Comparison of ENCODE assay signal across 33 cellular contexts in genomic region chr2:31362581-31362980, GRCh38. TPM values are rescaled to one million over a fixed set of nuclear protein-coding genes. Genes with fewer than 3 reads are reported as not detected.
DNase-seq lines count a peak whose midpoint lies in the region; TF ChIP-seq lines count a peak whose summit lies in the region.
"Had no signal": no experiment of that assay in that cellular context is flagged by ENCODE, and none has a peak within 500 bp of the region (broad histone marks: within the 10 kb centered on the region; RNA-seq: fewer than 3 reads in every experiment).

No MANE protein-coding gene starts in this region.

- 96% methylated on average over 5 of the region's 5 CpGs for WGBS in esophagus muscularis mucosa

- no peaks in the 10 kb centered on the region for H3K4me1 Mint-ChIP-seq in T-helper 2 cell treated with Interferon-gamma antibody and Interleukin-4, amounts not matched to agents 5 μg/mL and 100 μg/mL, for 36 hours (ENCODE audit: low read depth)
- H3K4me1 Mint-ChIP-seq: B cell; CD14-positive monocyte; CD4-positive, alpha-beta memory T cell; CD4-positive, CD25-positive, alpha-beta regulatory T cell; CD8-positive, alpha-beta memory T cell had no signal

- no peaks in the 10 kb centered on the region for H3K4me1 ChIP-seq in esophagus muscularis mucosa
- peaks cover 4% of the 10 kb centered on the region for H3K4me1 ChIP-seq in osteoblast (ENCODE audit: insufficient read depth, low read length)
- H3K4me1 ChIP-seq: BE2C; BLaER1; BLaER1 treated with 17β-estradiol and CSF1 and Interleukin-3, amounts not matched to agents 10 nM and 100 nM had no signal

- DNase-seq in T-helper 2 cell treated with Interferon-gamma antibody and Interleukin-4, amounts not matched to agents 5 μg/mL and 100 μg/mL, for 36 hours (ENCODE audit: low spot score): peak; percentile 2
- DNase-seq in T-helper 2 cell (no peak), esophagus muscularis mucosa (ENCODE audit: extremely low spot score) (peak; percentile 66), osteoblast (ENCODE audit: insufficient read length, low spot score, missing footprints) (peak; percentile 51), retina (no peak), medulla oblongata (ENCODE audit: extremely low spot score) (no peak)
- DNase-seq: 8988T; ACHN; AML-193; BE2C; C1 segment of cervical spinal cord; Caco-2; Calu3; CD4-positive, alpha-beta memory T cell; CD4-positive, alpha-beta T cell; CD4-positive, CD25-positive, alpha-beta regulatory T cell; CD8-positive, alpha-beta memory T cell; CD8-positive, alpha-beta T cell; COR-L47; DMS 273 treated with DMSO at 0.1 percent for 48 hours; DMS153; DMS53; DMS79; DMS79 treated with DMSO at 0.1 percent for 48 hours; DND-41; EL had no signal

- no peaks in the 10 kb centered on the region for H3K79me2 ChIP-seq in osteoblast (ENCODE audit: insufficient read depth, low read length)

- H3K27ac Mint-ChIP-seq in T-helper 2 cell treated with Interferon-gamma antibody and Interleukin-4, amounts not matched to agents 5 μg/mL and 100 μg/mL, for 36 hours: no peak overlapping the region
- H3K27ac Mint-ChIP-seq: B cell; CD14-positive monocyte; CD4-positive, alpha-beta memory T cell; CD4-positive, alpha-beta T cell; CD4-positive, CD25-positive, alpha-beta regulatory T cell; CD8-positive, alpha-beta memory T cell; CD8-positive, alpha-beta T cell had no signal

- no peaks in the 10 kb centered on the region for H3K9me3 ChIP-seq in esophagus muscularis mucosa
- no peaks in the 10 kb centered on the region for H3K9me3 ChIP-seq in osteoblast (ENCODE audit: low read depth, low read length)
- H3K9me3 ChIP-seq: A549; BE2C; BLaER1; BLaER1 treated with 17β-estradiol and CSF1 and Interleukin-3, amounts not matched to agents 10 nM and 100 nM; Caco-2 had no signal

- H3K4me2 ChIP-seq in osteoblast (ENCODE audit: insufficient read depth, low read length): no peak overlapping the region
- H3K4me2 ChIP-seq: A549; BLaER1; BLaER1 treated with 17β-estradiol and CSF1 and Interleukin-3, amounts not matched to agents 10 nM and 100 nM had no signal

- intact Hi-C loops in esophagus muscularis mucosa (cut with DNase I): no loop called here

- peaks cover 31% of the 10 kb centered on the region for H3K27me3 Mint-ChIP-seq in T-helper 2 cell treated with Interferon-gamma antibody and Interleukin-4, amounts not matched to agents 5 μg/mL and 100 μg/mL, for 36 hours (ENCODE audit: low read depth)

- H3K4me3 ChIP-seq in esophagus muscularis mucosa: no peak overlapping the region
- H3K4me3 ChIP-seq in osteoblast (ENCODE audit: insufficient read depth, low read length): no peak overlapping the region
- H3K4me3 ChIP-seq: A549; BLaER1; BLaER1 treated with 17β-estradiol and CSF1 and Interleukin-3, amounts not matched to agents 10 nM and 100 nM had no signal

- H3K36me3 Mint-ChIP-seq in T-helper 2 cell treated with Interferon-gamma antibody and Interleukin-4, amounts not matched to agents 5 μg/mL and 100 μg/mL, for 36 hours (ENCODE audit: low read depth): no peaks in the 10 kb centered on the region
- H3K36me3 Mint-ChIP-seq: CD14-positive monocyte; CD4-positive, alpha-beta memory T cell; CD4-positive, CD25-positive, alpha-beta regulatory T cell; CD8-positive, alpha-beta memory T cell; CD8-positive, alpha-beta T cell had no signal

- H3K4me3 Mint-ChIP-seq in T-helper 2 cell treated with Interferon-gamma antibody and Interleukin-4, amounts not matched to agents 5 μg/mL and 100 μg/mL, for 36 hours: no peak overlapping the region
- H3K4me3 Mint-ChIP-seq: B cell; CD14-positive monocyte; CD4-positive, alpha-beta memory T cell; CD4-positive, alpha-beta T cell; CD4-positive, CD25-positive, alpha-beta regulatory T cell; CD8-positive, alpha-beta memory T cell; CD8-positive, alpha-beta T cell had no signal

- H2AFZ ChIP-seq in osteoblast (ENCODE audit: low read length): no peak overlapping the region

- H3K9me3 Mint-ChIP-seq in T-helper 2 cell treated with Interferon-gamma antibody and Interleukin-4, amounts not matched to agents 5 μg/mL and 100 μg/mL, for 36 hours: no peaks in the 10 kb centered on the region
- H3K9me3 Mint-ChIP-seq: CD14-positive monocyte; CD4-positive, alpha-beta T cell; CD8-positive, alpha-beta memory T cell; CD8-positive, alpha-beta T cell had no signal

- H3K27me3 ChIP-seq in esophagus muscularis mucosa: no peaks in the 10 kb centered on the region
- no peaks in the 10 kb centered on the region for H3K27me3 ChIP-seq in osteoblast (ENCODE audit: insufficient read depth, low read length)
- H3K27me3 ChIP-seq: BLaER1; BLaER1 treated with 17β-estradiol and CSF1 and Interleukin-3, amounts not matched to agents 10 nM and 100 nM had no signal

- no peaks in the 10 kb centered on the region for H4K20me1 ChIP-seq in osteoblast (ENCODE audit: insufficient read depth, low read length)
- H4K20me1 ChIP-seq: BLaER1; BLaER1 treated with 17β-estradiol and CSF1 and Interleukin-3, amounts not matched to agents 10 nM and 100 nM had no signal

- TF ChIP-seq EP300 in esophagus muscularis mucosa (IDR thresholded peaks at IDR 0.05): no peak

- no peak for TF ChIP-seq POLR2A in esophagus muscularis mucosa (IDR thresholded peaks at IDR 0.05; ENCODE audit: low read depth)

- TF ChIP-seq CTCF in esophagus muscularis mucosa (IDR thresholded peaks at IDR 0.05): no peak
- no peak for TF ChIP-seq CTCF in osteoblast (IDR thresholded peaks at IDR 0.05; ENCODE audit: extremely low read depth, low read depth, low read length)

- H3K36me3 ChIP-seq in esophagus muscularis mucosa (no peaks in the 10 kb centered on the region), osteoblast (ENCODE audit: insufficient read depth, low read length) (no peaks in the 10 kb centered on the region)
- H3K36me3 ChIP-seq: BE2C; BLaER1; BLaER1 treated with 17β-estradiol and CSF1 and Interleukin-3, amounts not matched to agents 10 nM and 100 nM had no signal

- H3K27ac ChIP-seq in esophagus muscularis mucosa (replicated peaks in 1 of 4) (no peak overlapping the region), osteoblast (ENCODE audit: low read depth, low read length) (no peak overlapping the region)
- H3K27ac ChIP-seq: 22Rv1; A549; BLaER1; BLaER1 treated with 17β-estradiol and CSF1 and Interleukin-3, amounts not matched to agents 10 nM and 100 nM; C4-2B had no signal

RNA-seq across cellular contexts. Expression of gene XDH, which starts 52.0 kb away (rescaled TPM):
- under 1 TPM in 1 of 4 donors, not detected in 3; 0.17 TPM for total RNA-seq in esophagus muscularis mucosa
- total RNA-seq in osteoblast: under 0.01 TPM in 2 replicates
- total RNA-seq: B cell; CD4-positive, alpha-beta memory T cell; CD4-positive, CD25-positive, alpha-beta regulatory T cell; CD8-positive, alpha-beta memory T cell; CD8-positive, alpha-beta T cell had no signal

Comparison
In these comparisons a context has a peak if more than half of its experiments do, and no peak if none do; other contexts are left out.
1. DNase-seq: peak in T-helper 2 cell treated with Interferon-gamma antibody and Interleukin-4, amounts not matched to agents 5 μg/mL and 100 μg/mL, for 36 hours (single experiment), esophagus muscularis mucosa (single experiment) and osteoblast (single experiment); none in T-helper 2 cell (0 of 5), retina (single experiment) and medulla oblongata (single experiment).